13 cellular contexts compared by ENCODE assay signal in the genomic region with DNA sequence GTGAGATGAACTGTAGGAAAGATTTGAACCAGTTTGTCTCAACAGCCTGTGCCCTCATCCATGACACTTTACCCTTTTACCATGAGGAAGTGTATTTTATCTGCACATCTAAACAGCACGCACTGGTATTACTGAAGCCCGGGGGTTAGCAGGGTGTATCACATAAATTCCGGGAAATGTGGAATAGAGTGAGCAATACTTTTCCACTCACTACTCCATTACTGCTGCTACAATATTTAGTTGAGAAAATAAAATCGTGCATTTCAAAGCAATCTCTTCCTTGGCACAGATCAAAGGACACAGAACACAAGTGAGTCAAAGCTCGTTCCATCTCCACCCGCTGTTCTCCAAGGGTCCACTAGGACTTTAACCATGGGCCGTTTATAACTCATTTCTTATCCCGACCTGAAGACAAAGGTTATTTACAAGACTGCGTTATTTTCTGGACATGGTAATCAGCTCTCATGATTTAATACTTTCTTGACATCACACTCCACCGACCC. TPM values are rescaled to one million over a fixed set of nuclear protein-coding genes. Genes with fewer than 3 reads are reported as not detected.
DNase-seq lines count a peak whose midpoint lies in the region; ATAC-seq and TF ChIP-seq lines count a peak whose summit lies in the region.
"Had no signal": no experiment of that assay in that cellular context is flagged by ENCODE, and none has a peak within 500 bp of the region (broad histone marks: within the 10 kb centered on the region; RNA-seq: fewer than 3 reads in every experiment).

No MANE protein-coding gene starts in this region.

- no peak overlapping the region for H3K4me3 Mint-ChIP-seq in MCF 10A (ENCODE audit: unreplicated experiment)
- H3K4me3 Mint-ChIP-seq in activated naive CD8-positive, alpha-beta T cell treated with anti-CD3 and anti-CD28 coated beads for 36 hours = peak overlapping the region; percentile 10
- H3K4me3 Mint-ChIP-seq: activated CD8-positive, alpha-beta memory T cell treated with anti-CD3 and anti-CD28 coated beads, Interleukin-2, amount 10 ng/mL, durations not matched to agents 7 days and 5 days had no signal

- H3K27me3 ChIP-seq in breast epithelium (no peaks in the 10 kb centered on the region), upper lobe of right lung (no peaks in the 10 kb centered on the region), heart right ventricle (no peaks in the 10 kb centered on the region), A673 (replicated peaks; ENCODE audit: insufficient read depth, low read depth, low read length, poor library complexity) (no peaks in the 10 kb centered on the region)
- H3K27me3 ChIP-seq: dorsolateral prefrontal cortex had no signal

- no peak for TF ChIP-seq CTCF in breast epithelium (IDR thresholded peaks at IDR 0.05)
- no peak for TF ChIP-seq CTCF in MCF 10A (IDR thresholded peaks at IDR 0.05; ENCODE audit: unreplicated experiment)
- no peak for TF ChIP-seq CTCF in upper lobe of right lung (IDR thresholded peaks at IDR 0.05)
- no peak for TF ChIP-seq CTCF in heart right ventricle (IDR thresholded peaks at IDR 0.05)
- no peak for TF ChIP-seq CTCF in A673 (conservative IDR thresholded peaks at IDR 0.05; ENCODE audit: low read depth, low read length)

- CTCF ChIA-PET in MCF 10A (lab: Yijun Ruan, JAX) (interaction anchor here (0.5 to 1.6 kb wide), 5 partner anchors 8 to 533 kb away, joined by 3 to 6 read pairs (median 3); no protein-coding TSS in a partner anchor), A673 (lab: Charles Lee) (interaction anchor here (0.9 kb wide), 1 partner anchor 11 kb away, joined by 4 read pairs; no protein-coding TSS in a partner anchor)

- H3K27ac Mint-ChIP-seq in MCF 10A (ENCODE audit: low read depth, unreplicated experiment) = no peak overlapping the region
- H3K27ac Mint-ChIP-seq in activated naive CD8-positive, alpha-beta T cell treated with anti-CD3 and anti-CD28 coated beads for 36 hours = peak overlapping the region; percentile 58
- H3K27ac Mint-ChIP-seq: activated CD8-positive, alpha-beta memory T cell treated with anti-CD3 and anti-CD28 coated beads, Interleukin-2, amount 10 ng/mL, durations not matched to agents 7 days and 5 days had no signal

- no peak overlapping the region for H3K4me3 ChIP-seq in breast epithelium
- no peak overlapping the region for H3K4me3 ChIP-seq in upper lobe of right lung
- peak overlapping the region in 1 of 10 donors; percentile 42 for H3K4me3 ChIP-seq in heart right ventricle
- H3K4me3 ChIP-seq in A673 (ENCODE audit: low read depth, low read length, poor library complexity, severe bottlenecking) = no peak overlapping the region

- H3K9me3 ChIP-seq in breast epithelium = no peaks in the 10 kb centered on the region
- H3K9me3 ChIP-seq in upper lobe of right lung = no peaks in the 10 kb centered on the region
- H3K9me3 ChIP-seq in heart right ventricle = no peaks in the 10 kb centered on the region
- no peaks in the 10 kb centered on the region for H3K9me3 ChIP-seq in A673 (ENCODE audit: low read depth, low read length, poor library complexity, severe bottlenecking)

- no peaks in the 10 kb centered on the region for H3K27me3 Mint-ChIP-seq in MCF 10A (ENCODE audit: insufficient read depth, unreplicated experiment)
- no peaks in the 10 kb centered on the region for H3K27me3 Mint-ChIP-seq in activated naive CD8-positive, alpha-beta T cell treated with anti-CD3 and anti-CD28 coated beads for 36 hours
- H3K27me3 Mint-ChIP-seq: activated CD8-positive, alpha-beta memory T cell treated with anti-CD3 and anti-CD28 coated beads, Interleukin-2, amount 10 ng/mL, durations not matched to agents 7 days and 5 days had no signal

- DNase-seq in breast epithelium (ENCODE audit: low spot score in 2 of 2) (no peak), MCF 10A (ENCODE audit: unreplicated experiment) (no peak), kidney tubule cell (ENCODE audit: low spot score) (peak; percentile 57), upper lobe of right lung (no peak), heart right ventricle (no peak), A673 (ENCODE audit: low spot score) (no peak)
- DNase-seq in activated naive CD8-positive, alpha-beta T cell treated with anti-CD3 and anti-CD28 coated beads for 36 hours = no peak
- DNase-seq: activated CD8-positive, alpha-beta memory T cell treated with anti-CD3 and anti-CD28 coated beads, Interleukin-2, amount 10 ng/mL, durations not matched to agents 7 days and 5 days; dorsolateral prefrontal cortex; NCI-H446 treated with DMSO at 0.1 percent for 48 hours had no signal

- H3K9me3 Mint-ChIP-seq in MCF 10A (ENCODE audit: unreplicated experiment) = no peaks in the 10 kb centered on the region
- no peaks in the 10 kb centered on the region for H3K9me3 Mint-ChIP-seq in activated naive CD8-positive, alpha-beta T cell treated with anti-CD3 and anti-CD28 coated beads for 36 hours

- POLR2A ChIA-PET in MCF 10A (lab: Yijun Ruan, JAX) (interaction anchor here (1.5 kb wide), 1 partner anchor 54 kb away, joined by 4 read pairs; no protein-coding TSS in a partner anchor), A673 (lab: Charles Lee; ENCODE audit: low non-redundant PET) (no interaction called here)

- peaks cover 0 to 4% of the 10 kb centered on the region in 2 donors for H3K4me1 ChIP-seq in breast epithelium
- peaks cover 55% of the 10 kb centered on the region for H3K4me1 ChIP-seq in upper lobe of right lung
- H3K4me1 ChIP-seq in heart right ventricle = peaks cover 13 to 96% (median 90%) of the 10 kb centered on the region in 9 donors
- peaks cover 25% of the 10 kb centered on the region for H3K4me1 ChIP-seq in A673 (ENCODE audit: insufficient read depth, low read length, poor library complexity, severe bottlenecking)
- H3K4me1 ChIP-seq: parathyroid adenoma had no signal

- H3K4me1 Mint-ChIP-seq in MCF 10A (ENCODE audit: insufficient read depth, unreplicated experiment) = peaks cover 32% of the 10 kb centered on the region
- H3K4me1 Mint-ChIP-seq in activated naive CD8-positive, alpha-beta T cell treated with anti-CD3 and anti-CD28 coated beads for 36 hours = peaks cover 90% of the 10 kb centered on the region

- H3K36me3 Mint-ChIP-seq in MCF 10A (ENCODE audit: insufficient read depth, unreplicated experiment) = peaks cover 8% of the 10 kb centered on the region
- H3K36me3 Mint-ChIP-seq in activated naive CD8-positive, alpha-beta T cell treated with anti-CD3 and anti-CD28 coated beads for 36 hours = peaks cover 48% of the 10 kb centered on the region

- no peak for TF ChIP-seq POLR2A in breast epithelium (IDR thresholded peaks at IDR 0.05)

- H3K36me3 ChIP-seq in breast epithelium (no peaks in the 10 kb centered on the region), upper lobe of right lung (peaks cover 5% of the 10 kb centered on the region), heart right ventricle (peaks cover 0 to 7% (median 0%) of the 10 kb centered on the region in 9 donors), A673 (ENCODE audit: insufficient read depth, low read length, poor library complexity, severe bottlenecking) (no peaks in the 10 kb centered on the region)

- WGBS in heart right ventricle, 2 donors = 75 to 82% methylated on average over 10 of the region's 10 CpGs

- intact Hi-C loops in breast epithelium (cut with DNase I; ENCODE audit: low total_unique reads) (no loop called here), MCF 10A (cut with micrococcal nuclease) (no loop called here), upper lobe of right lung (cut with DNase I) (no loop called here), heart right ventricle (cut with DNase I) (no loop called here), A673 (cut with micrococcal nuclease; ENCODE audit: unreplicated experiment) (no loop called here)

- BruUV-seq in MCF 10A (replicated peaks; lab: Mats Ljungman, UMichigan) = no TSS peak
- BruUV-seq in A673 (replicated peaks; lab: Mats Ljungman, UMichigan) = no TSS peak

- H3K27ac ChIP-seq in breast epithelium (peak overlapping the region; percentile 35 to 50), upper lobe of right lung (no peak overlapping the region), heart right ventricle (peak overlapping the region in 3 of 10 donors; percentile 1 to 85 (median 44)), A673 (ENCODE audit: low read depth, low read length, poor library complexity, severe bottlenecking) (no peak overlapping the region)
- H3K27ac ChIP-seq: C4-2B, parathyroid adenoma had no signal

- ATAC-seq in upper lobe of right lung (peak; percentile 10), heart right ventricle (no peak), HG02678 (IDR thresholded peaks at IDR 0.05; ENCODE audit: unreplicated experiment) (no peak)
- ATAC-seq: activated CD8-positive, alpha-beta memory T cell treated with anti-CD3 and anti-CD28 coated beads, Interleukin-2, amount 10 ng/mL, durations not matched to agents 7 days and 5 days had no signal

RNA-seq across cellular contexts. Expression of a gene that starts 35.2 kb away (rescaled TPM):
- 100 to 1,000 TPM in 1 of 3 donors, 10 to 100 TPM in 2; 61.3 to 149 (median 71.9) TPM for total RNA-seq in breast epithelium
- total RNA-seq in MCF 10A (2022) = 200 and 215 TPM in 2 replicates
- 100 to 1,000 TPM; 129 TPM for total RNA-seq in activated naive CD8-positive, alpha-beta T cell treated with anti-CD3 and anti-CD28 coated beads for 36 hours
- total RNA-seq in upper lobe of right lung = 94.6 TPM
- 10 to 100 TPM; 52.0 to 72.9 (median 63.2) TPM for total RNA-seq in heart right ventricle
- 10 to 100 TPM; 20.8 to 39.7 TPM for polyA plus RNA-seq in heart right ventricle
- total RNA-seq in A673 (2021) = 84.8 and 87.8 TPM in 2 replicates

Comparison
In these comparisons a context has a peak if more than half of its experiments do, and no peak if none do; other contexts are left out.
1. H3K27ac ChIP-seq: peak in breast epithelium (2 of 2); none in upper lobe of right lung (single experiment) and A673 (single experiment).